ENCODE assay signal across 30 cellular contexts in genomic region chr22:47476226-47476625, GRCh38.
"Had no signal": no experiment of that assay in that cellular context is flagged by ENCODE, and none has a peak within 500 bp of the region (broad histone marks: within the 10 kb centered on the region; RNA-seq: fewer than 3 reads in every experiment).

No MANE protein-coding gene starts in this region.

- H3K4me3 ChIP-seq: pancreas, prostate gland, right lobe of liver, sigmoid colon, skin epidermis, smooth muscle cell, spleen, stomach, thoracic aorta, thyroid gland, tibial nerve, upper lobe of left lung, vagina had no signal

- H3K4me2 ChIP-seq: smooth muscle cell had no signal

- DNase-seq: naive thymus-derived CD8-positive, alpha-beta T cell; nephron progenitor cell; nucleus accumbens; pancreas; right cardiac atrium; right lobe of liver; sigmoid colon; spleen; stimulated activated CD4-positive, alpha-beta T cell treated with anti-CD3 and anti-CD28 coated beads, Interleukin-12 subunit alpha, Interleukin-12 subunit beta, amount 100 ng/mL, for 4 hours; stimulated activated CD4-positive, alpha-beta T cell treated with anti-CD3 and anti-CD28 coated beads, Interleukin-1b, Interleukin-23, amount 100 ng/mL, for 48 hours; stimulated activated CD4-positive, alpha-beta T cell treated with anti-CD3 and anti-CD28 coated beads, Interleukin-4, amount 100 ng/mL, for 1 hour; stimulated activated CD4-positive, alpha-beta T cell treated with anti-CD3 and anti-CD28 coated beads, Interleukin-4, amount 100 ng/mL, for 4 hours; stimulated activated CD8-positive, alpha-beta memory T cell treated with anti-CD3 and anti-CD28 coated beads, Interleukin-4, amount 100 ng/mL, for 48 hours; stimulated activated naive CD4-positive, alpha-beta T cell treated with Interleukin-2 at 50 U/mL for 16 hours; stomach; thyroid gland; trophoblast cell; upper lobe of left lung had no signal

- FAIRE-seq: pancreas, urothelium cell line had no signal

- H3K4me1 ChIP-seq: pancreas, prostate gland, right lobe of liver, sigmoid colon, thyroid gland had no signal

- H3K27ac ChIP-seq: neutrophil, pancreas, prostate gland, right lobe of liver, sigmoid colon, skin epidermis, spleen, stomach, thoracic aorta, thyroid gland, upper lobe of left lung, vagina had no signal

- H3K9me3 ChIP-seq: neutrophil, pancreas, prostate gland, right lobe of liver, sigmoid colon, spleen, stomach, thoracic aorta, thyroid gland, tibial nerve, upper lobe of left lung, vagina had no signal

- H3K9me3 Mint-ChIP-seq: naive thymus-derived CD8-positive, alpha-beta T cell; natural killer cell treated with Interleukin-12 subunit alpha and Interleukin-12 subunit beta and Interleukin-15 and Interleukin-18, amount 100 ng/mL, for 72 hours; stimulated activated memory B cell treated with anti-CD40 and anti-IgM and Interleukin-4, amounts not matched to agents 10 μg/mL and 1 μg/mL and 100 μg/mL, for 72 hours; stimulated activated naive CD8-positive, alpha-beta T cell treated with anti-CD3 and anti-CD28 coated beads, Interleukin-15, Interleukin-2, amounts not matched to agents 100 ng/mL and 50 ng/mL, for 24 hours had no signal

- H3K27ac Mint-ChIP-seq: naive thymus-derived CD8-positive, alpha-beta T cell; natural killer cell treated with Interleukin-12 subunit alpha and Interleukin-12 subunit beta and Interleukin-15 and Interleukin-18, amount 100 ng/mL, for 72 hours; nephron progenitor cell; stimulated activated memory B cell treated with anti-CD40 and anti-IgM and Interleukin-4, amounts not matched to agents 10 μg/mL and 1 μg/mL and 100 μg/mL, for 72 hours; stimulated activated naive CD8-positive, alpha-beta T cell treated with anti-CD3 and anti-CD28 coated beads, Interleukin-15, Interleukin-2, amounts not matched to agents 100 ng/mL and 50 ng/mL, for 24 hours had no signal

- H3K4me3 Mint-ChIP-seq: naive thymus-derived CD8-positive, alpha-beta T cell; natural killer cell treated with Interleukin-12 subunit alpha and Interleukin-12 subunit beta and Interleukin-15 and Interleukin-18, amount 100 ng/mL, for 72 hours; nephron progenitor cell; neural crest cell; stimulated activated memory B cell treated with anti-CD40 and anti-IgM and Interleukin-4, amounts not matched to agents 10 μg/mL and 1 μg/mL and 100 μg/mL, for 72 hours; stimulated activated naive CD8-positive, alpha-beta T cell treated with anti-CD3 and anti-CD28 coated beads, Interleukin-15, Interleukin-2, amounts not matched to agents 100 ng/mL and 50 ng/mL, for 24 hours had no signal

- H3K27me3 ChIP-seq: neutrophil, right lobe of liver, sigmoid colon, thyroid gland, tibial nerve, upper lobe of left lung, vagina had no signal

- H3K36me3 ChIP-seq: neutrophil, pancreas, prostate gland, right lobe of liver, sigmoid colon, spleen, stomach, thoracic aorta, thyroid gland, tibial nerve, upper lobe of left lung, vagina had no signal

- H3K36me3 Mint-ChIP-seq: naive thymus-derived CD8-positive, alpha-beta T cell; natural killer cell treated with Interleukin-12 subunit alpha and Interleukin-12 subunit beta and Interleukin-15 and Interleukin-18, amount 100 ng/mL, for 72 hours; stimulated activated memory B cell treated with anti-CD40 and anti-IgM and Interleukin-4, amounts not matched to agents 10 μg/mL and 1 μg/mL and 100 μg/mL, for 72 hours had no signal

- H3K4me1 Mint-ChIP-seq: nephron progenitor cell, neural crest cell had no signal
